8 cellular contexts compared by ENCODE assay signal in the genomic region with DNA sequence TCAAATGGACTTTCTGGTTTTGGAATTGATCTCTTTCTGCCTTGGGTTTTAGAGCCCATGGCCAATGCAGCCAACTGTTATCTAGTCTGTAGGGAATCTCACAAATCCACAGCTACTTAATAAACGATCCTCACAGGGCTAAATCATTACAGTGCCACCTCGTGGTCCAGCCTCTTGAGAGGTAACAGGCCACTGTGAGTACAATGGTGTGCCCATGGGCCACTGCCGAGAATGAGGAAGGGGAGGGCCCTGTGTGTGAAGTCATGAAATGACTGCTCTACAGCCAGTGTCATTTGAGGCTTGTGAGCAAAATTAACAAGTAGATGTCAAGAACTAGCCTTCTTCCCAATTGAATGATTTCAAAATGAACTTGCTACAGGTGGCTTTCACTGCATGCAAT. TPM values are rescaled to one million over a fixed set of nuclear protein-coding genes. Genes with fewer than 3 reads are reported as not detected.
DNase-seq lines count a peak whose midpoint lies in the region; ATAC-seq and TF ChIP-seq lines count a peak whose summit lies in the region.

No MANE protein-coding gene starts in this region.

- H3K4me3 ChIP-seq in cardiac fibroblast (replicated peaks in 1 of 2; ENCODE audit: low read depth in 2 of 2, low read length in 2 of 2) = no peak overlapping the region

- TF ChIP-seq CTCF in cardiac fibroblast (IDR thresholded peaks at IDR 0.05; ENCODE audit: low read depth, low read length) = peak; percentile 41

- no peak for ATAC-seq in GM18519 (IDR thresholded peaks at IDR 0.05; ENCODE audit: low FRiP score, unreplicated experiment)
- no peak for ATAC-seq in HG02870 (IDR thresholded peaks at IDR 0.05; ENCODE audit: unreplicated experiment)

- DNase-seq in CD1c-positive myeloid dendritic cell (ENCODE audit: extremely low spot score) = peak; percentile 72
- DNase-seq in GM19240 (ENCODE audit: insufficient read length, low spot score) = peak; percentile 21
- peak; percentile 35 for DNase-seq in NCI-H460 (ENCODE audit: extremely low read depth, low read depth)
- DNase-seq in cardiac fibroblast (ENCODE audit: low read depth in 2 of 2) = peak; percentile 51
- peak; percentile 19 for DNase-seq in pons (ENCODE audit: low spot score)
- DNase-seq in GM19238 (ENCODE audit: insufficient read length, low spot score) = no peak

RNA-seq across cellular contexts. Expression of gene GMPR, which starts 54.3 kb away (rescaled TPM):
- total RNA-seq in NCI-H460 (2014; rRNA removed; shearing (Covaris generic)) = 0.47 TPM in 1 of 2 replicates, not detected in the other
- 0.31 TPM in 1 of 2 replicates, not detected in the other for polyA plus RNA-seq in NCI-H460 (2014; cell fraction: nucleus; rRNA removed)

RNA-seq across cellular contexts. Expression of gene MYLIP, which starts 55.2 kb away (rescaled TPM):
- 8.7 and 9.5 TPM in 2 replicates for total RNA-seq in NCI-H460 (2014; rRNA removed; shearing (Covaris generic))
- 12.7 and 15.7 TPM in 2 replicates for polyA plus RNA-seq in NCI-H460 (2014; cell fraction: nucleus; rRNA removed)
